In genomic region chr2:217837530-217837929, GRCh38 we compare ENCODE assay signal across 14 cellular contexts.
DNase-seq lines count a peak whose midpoint lies in the region; ATAC-seq and TF ChIP-seq lines count a peak whose summit lies in the region.
"Had no signal": no experiment of that assay in that cellular context is flagged by ENCODE, and none has a peak within 500 bp of the region (broad histone marks: within the 10 kb centered on the region; RNA-seq: fewer than 3 reads in every experiment).

No MANE protein-coding gene starts in this region.

- CTCF ChIA-PET in RWPE1 (lab: Yijun Ruan, JAX) = no interaction called here

- POLR2A ChIA-PET in RWPE1 (lab: Yijun Ruan, JAX; ENCODE audit: low non-redundant PET) = no interaction called here

- H3K9me3 ChIP-seq in muscle layer of duodenum (ENCODE audit: control insufficient read depth in 1 of 2, low read length in 2 of 2) (no peaks in the 10 kb centered on the region), suprapubic skin (no peaks in the 10 kb centered on the region)
- H3K9me3 ChIP-seq: BLaER1 treated with 17β-estradiol and CSF1 and Interleukin-3, amounts not matched to agents 10 nM and 100 nM had no signal

- H3K4me1 ChIP-seq in muscle layer of duodenum (ENCODE audit: control insufficient read depth in 1 of 2, insufficient read depth in 2 of 2, low read length in 2 of 2) (peaks cover 0 to 88% of the 10 kb centered on the region in 2 donors), suprapubic skin (peaks cover 56% of the 10 kb centered on the region)

- TF ChIP-seq EP300 in suprapubic skin (IDR thresholded peaks at IDR 0.05) = no peak

- no peak for DNase-seq in RWPE1 (ENCODE audit: low spot score)
- DNase-seq in erythroblast (lab: John Stamatoyannopoulos, UW) = no peak
- DNase-seq in suprapubic skin (ENCODE audit: low spot score in 2 of 2) = no peak
- no peak for DNase-seq in ureter (ENCODE audit: low spot score)
- DNase-seq in NCI-H1436 (lab: John Stamatoyannopoulos, UW) = no peak
- DNase-seq: activated CD4-positive, alpha-beta T cell treated with anti-CD3 and anti-CD28 coated beads, Interleukin-2, amount 10 ng/mL, durations not matched to agents 7 days and 5 days; DND-41; NCI-H187 treated with DMSO at 0.1 percent for 48 hours; stimulated activated CD4-positive, alpha-beta T cell treated with anti-CD3 and anti-CD28 coated beads, Interleukin-12 subunit alpha, Interleukin-12 subunit beta, amount 100 ng/mL, for 4 hours had no signal

- WGBS in suprapubic skin = 81% methylated on average over 5 of the region's 8 CpGs

- peak; percentile 25 for TF ChIP-seq POLR2A in erythroblast (IDR thresholded peaks at IDR 0.05; ENCODE audit: low read length)
- no peak for TF ChIP-seq POLR2A in suprapubic skin (IDR thresholded peaks at IDR 0.05)

- H3K4me3 ChIP-seq in muscle layer of duodenum (ENCODE audit: low read depth in 1 of 2, low read length in 2 of 2) = no peak overlapping the region
- H3K4me3 ChIP-seq in suprapubic skin = no peak overlapping the region
- H3K4me3 ChIP-seq: BLaER1 treated with 17β-estradiol and CSF1 and Interleukin-3, amounts not matched to agents 10 nM and 100 nM had no signal

- ATAC-seq in GM19467 (IDR thresholded peaks at IDR 0.05; ENCODE audit: unreplicated experiment) (no peak), HG03159 (IDR thresholded peaks at IDR 0.05; ENCODE audit: unreplicated experiment) (no peak)
- ATAC-seq: natural killer cell treated with Interleukin-12 subunit alpha and Interleukin-12 subunit beta and Interleukin-15 and Interleukin-18, amount 100 ng/mL, for 72 hours had no signal

- no peaks in the 10 kb centered on the region for H3K27me3 ChIP-seq in muscle layer of duodenum (ENCODE audit: low read depth, low read length)
- no peaks in the 10 kb centered on the region for H3K27me3 ChIP-seq in suprapubic skin

- H3K27ac ChIP-seq in RWPE1 (peak overlapping the region; percentile 51), muscle layer of duodenum (ENCODE audit: low read length) (peak overlapping the region; percentile 90), suprapubic skin (peak overlapping the region; percentile 80)
- H3K27ac ChIP-seq: BLaER1 treated with 17β-estradiol and CSF1 and Interleukin-3, amounts not matched to agents 10 nM and 100 nM had no signal

- TF ChIP-seq CTCF in RWPE1 (conservative IDR thresholded peaks at IDR 0.05; ENCODE audit: low read depth) (no peak), suprapubic skin (IDR thresholded peaks at IDR 0.05) (no peak)

- peaks cover 38 to 43% of the 10 kb centered on the region in 2 donors for H3K36me3 ChIP-seq in muscle layer of duodenum (ENCODE audit: control insufficient read depth in 1 of 2, insufficient read depth in 2 of 2, low read length in 2 of 2)
- peaks cover 32% of the 10 kb centered on the region for H3K36me3 ChIP-seq in suprapubic skin
